ENCODE assay signal across 12 cellular contexts in genomic region chr2:220198911-220199310, GRCh38.
DNase-seq lines count a peak whose midpoint lies in the region; ATAC-seq and TF ChIP-seq lines count a peak whose summit lies in the region.
"Had no signal": no experiment of that assay in that cellular context is flagged by ENCODE, and none has a peak within 500 bp of the region (broad histone marks: within the 10 kb centered on the region; RNA-seq: fewer than 3 reads in every experiment).

No MANE protein-coding gene starts in this region.

- no peaks in the 10 kb centered on the region for H3K27me3 Mint-ChIP-seq in natural killer cell (ENCODE audit: low read depth in 2 of 2)
- H3K27me3 Mint-ChIP-seq in activated CD4-positive, alpha-beta T cell treated with anti-CD3 and anti-CD28 coated beads for 36 hours = peaks cover 2% of the 10 kb centered on the region

- H3K27ac ChIP-seq in esophagus squamous epithelium (peak overlapping the region; percentile 47 to 85 (median 70)), smooth muscle cell (ENCODE audit: low read depth) (no peak overlapping the region)
- H3K27ac ChIP-seq: ascending aorta had no signal

- intact Hi-C loops in esophagus squamous epithelium (cut with DNase I) = no loop called here
- intact Hi-C loops in mucosa of descending colon (cut with DNase I, micrococcal nuclease) = no loop called here
- intact Hi-C loops in natural killer cell (cut with micrococcal nuclease) = no loop called here
- intact Hi-C loops in activated CD4-positive, alpha-beta T cell treated with anti-CD3 and anti-CD28 coated beads for 36 hours (cut with DNase I, micrococcal nuclease) = no loop called here

- H3K4me3 ChIP-seq in esophagus squamous epithelium (no peak overlapping the region), smooth muscle cell (no peak overlapping the region), mucosa of descending colon (no peak overlapping the region)
- H3K4me3 ChIP-seq: ascending aorta had no signal

- peak overlapping the region; percentile 19 for H3K4me2 ChIP-seq in smooth muscle cell

- H3K36me3 ChIP-seq in esophagus squamous epithelium (no peaks in the 10 kb centered on the region), smooth muscle cell (ENCODE audit: low read depth) (no peaks in the 10 kb centered on the region), mucosa of descending colon (ENCODE audit: low read depth) (no peaks in the 10 kb centered on the region)
- H3K36me3 ChIP-seq: ascending aorta had no signal

- H4K20me1 ChIP-seq in smooth muscle cell (ENCODE audit: low read depth) = no peaks in the 10 kb centered on the region

- ATAC-seq in mucosa of descending colon = no peak
- no peak for ATAC-seq in natural killer cell
- no peak for ATAC-seq in activated CD4-positive, alpha-beta T cell treated with anti-CD3 and anti-CD28 coated beads for 36 hours

- TF ChIP-seq POLR2A in esophagus squamous epithelium (IDR thresholded peaks at IDR 0.05) = no peak

- H3K9ac ChIP-seq in smooth muscle cell (ENCODE audit: low read depth) = no peak overlapping the region

- no peak overlapping the region for H2AFZ ChIP-seq in smooth muscle cell (ENCODE audit: low read depth)

- H3K9me3 Mint-ChIP-seq in natural killer cell = peaks cover 7 to 11% of the 10 kb centered on the region in 2 donors
- peaks cover 2% of the 10 kb centered on the region for H3K9me3 Mint-ChIP-seq in activated CD4-positive, alpha-beta T cell treated with anti-CD3 and anti-CD28 coated beads for 36 hours (ENCODE audit: low read depth)

- H3K36me3 Mint-ChIP-seq in natural killer cell = no peaks in the 10 kb centered on the region
- H3K36me3 Mint-ChIP-seq in activated CD4-positive, alpha-beta T cell treated with anti-CD3 and anti-CD28 coated beads for 36 hours (ENCODE audit: low read depth) = no peaks in the 10 kb centered on the region

- CTCF ChIA-PET in activated CD4-positive, alpha-beta T cell treated with anti-CD3 and anti-CD28 coated beads for 36 hours (lab: Charles Lee) = no interaction called here

- H3F3A ChIP-seq in smooth muscle cell (ENCODE audit: low read depth) = no peaks in the 10 kb centered on the region

- no peak overlapping the region for H3K27ac Mint-ChIP-seq in natural killer cell
- H3K27ac Mint-ChIP-seq in activated CD4-positive, alpha-beta T cell treated with anti-CD3 and anti-CD28 coated beads for 36 hours = no peak overlapping the region

- peaks cover 0 to 9% (median 0%) of the 10 kb centered on the region in 3 donors for H3K9me3 ChIP-seq in esophagus squamous epithelium
- H3K9me3 ChIP-seq in smooth muscle cell (replicated peaks; ENCODE audit: low read depth) = no peaks in the 10 kb centered on the region
- no peaks in the 10 kb centered on the region for H3K9me3 ChIP-seq in mucosa of descending colon
- H3K9me3 ChIP-seq: ascending aorta had no signal

- WGBS in esophagus squamous epithelium, 2 donors = 31 to 32% methylated on average over 6 to 7 of the region's 7 CpGs
- 52% methylated on average over 7 of the region's 7 CpGs for WGBS in smooth muscle cell (ENCODE audit: low lambda C conversion rate)

- H3K27me3 ChIP-seq in esophagus squamous epithelium = no peaks in the 10 kb centered on the region
- no peaks in the 10 kb centered on the region for H3K27me3 ChIP-seq in smooth muscle cell (ENCODE audit: low read depth)
- H3K27me3 ChIP-seq: ascending aorta had no signal

- H3K79me2 ChIP-seq in smooth muscle cell (ENCODE audit: low read depth) = no peaks in the 10 kb centered on the region

- DNase-seq in DMS 273 (lab: John Stamatoyannopoulos, UW; ENCODE audit: unreplicated experiment) (peak; percentile 33), DMS 273 treated with DMSO at 0.1 percent for 48 hours (lab: John Stamatoyannopoulos, UW) (no peak), NCI-H69 (lab: John Stamatoyannopoulos, UW) (peak; percentile 1), esophagus squamous epithelium (lab: John Stamatoyannopoulos, UW) (no peak), smooth muscle cell (lab: John Stamatoyannopoulos, UW; ENCODE audit: unreplicated experiment) (no peak), mucosa of descending colon (no peak), natural killer cell (no peak)
- no peak for DNase-seq in activated CD4-positive, alpha-beta T cell treated with anti-CD3 and anti-CD28 coated beads for 36 hours
- DNase-seq: activated CD8-positive, alpha-beta memory T cell treated with anti-CD3 and anti-CD28 coated beads, Interleukin-2, amount 50 U/mL, for 4 hours; stimulated activated CD4-positive, alpha-beta T cell treated with anti-CD3 and anti-CD28 coated beads, Interleukin-1b, Interleukin-23, amount 100 ng/mL, for 48 hours; stimulated activated naive CD4-positive, alpha-beta T cell treated with Interleukin-2 at 50 U/mL for 16 hours had no signal

- H3K4me1 ChIP-seq in esophagus squamous epithelium = peaks cover 0 to 34% (median 11%) of the 10 kb centered on the region in 3 donors
- no peaks in the 10 kb centered on the region for H3K4me1 ChIP-seq in smooth muscle cell (ENCODE audit: low read depth)
- H3K4me1 ChIP-seq in mucosa of descending colon (ENCODE audit: low read depth) = no peaks in the 10 kb centered on the region

- H3K4me1 Mint-ChIP-seq in natural killer cell = no peaks in the 10 kb centered on the region
- H3K4me1 Mint-ChIP-seq in activated CD4-positive, alpha-beta T cell treated with anti-CD3 and anti-CD28 coated beads for 36 hours = no peaks in the 10 kb centered on the region

- POLR2A ChIA-PET in activated CD4-positive, alpha-beta T cell treated with anti-CD3 and anti-CD28 coated beads for 36 hours (lab: Charles Lee) = no interaction called here

- TF ChIP-seq CTCF in esophagus squamous epithelium (IDR thresholded peaks at IDR 0.05) (no peak), smooth muscle cell (IDR thresholded peaks at IDR 0.05; ENCODE audit: borderline replicate concordance, insufficient read depth, poor library complexity, severe bottlenecking) (no peak), mucosa of descending colon (IDR thresholded peaks at IDR 0.05) (no peak), natural killer cell (IDR thresholded peaks at IDR 0.05) (no peak)

- H3K4me3 Mint-ChIP-seq in natural killer cell = no peak overlapping the region
- no peak overlapping the region for H3K4me3 Mint-ChIP-seq in activated CD4-positive, alpha-beta T cell treated with anti-CD3 and anti-CD28 coated beads for 36 hours

Comparison
In these comparisons a context has a peak if more than half of its experiments do, and no peak if none do; other contexts are left out.
1. DNase-seq: peak in DMS 273 (single experiment) and NCI-H69 (single experiment); none in DMS 273 treated with DMSO at 0.1 percent for 48 hours (single experiment), esophagus squamous epithelium (single experiment), smooth muscle cell (single experiment), mucosa of descending colon (0 of 3), natural killer cell (single experiment) and activated CD4-positive, alpha-beta T cell treated with anti-CD3 and anti-CD28 coated beads for 36 hours (single experiment).